8 cellular contexts compared by ENCODE assay signal in the genomic region with DNA sequence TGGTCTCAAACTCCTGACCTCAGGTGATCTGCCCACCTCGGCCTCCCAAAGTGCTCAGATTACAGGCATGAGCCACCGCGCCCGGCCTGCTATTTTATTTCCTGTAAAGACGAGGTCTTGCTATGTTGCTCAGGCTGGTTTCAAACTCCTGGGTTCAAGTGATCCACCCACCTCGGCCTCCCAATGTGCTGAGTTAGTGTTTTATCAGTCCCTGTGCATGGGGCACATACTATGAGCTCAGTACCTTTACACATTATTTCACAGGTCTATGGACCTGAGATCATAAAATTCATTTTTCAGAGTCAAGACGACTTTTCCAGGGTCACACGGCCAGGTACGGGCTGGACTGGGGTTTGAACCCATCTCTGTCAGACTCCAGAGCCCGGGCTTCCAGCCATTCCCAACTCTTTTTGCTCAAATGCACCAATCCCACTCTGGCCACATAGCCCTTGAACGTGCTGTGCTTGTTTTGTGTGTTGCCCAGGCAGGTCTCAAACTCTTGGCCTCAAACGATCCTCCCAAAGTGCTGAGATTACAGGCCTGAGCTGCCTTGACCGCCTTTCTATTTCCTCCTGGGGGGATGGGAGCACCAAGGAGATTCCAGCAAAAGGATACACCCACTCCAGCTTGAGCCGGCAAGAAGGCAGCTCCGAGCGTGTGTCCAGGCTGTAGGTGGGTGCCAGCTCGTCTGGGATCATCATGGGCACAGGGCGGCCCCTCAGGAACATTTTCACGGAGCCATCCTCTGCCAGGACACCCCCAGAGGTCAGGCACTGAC. TPM values are rescaled to one million over a fixed set of nuclear protein-coding genes. Genes with fewer than 3 reads are reported as not detected.
A peak's percentile ranks its signal among the peaks of the same experiment; 100 is the strongest.
DNase-seq lines count a peak whose midpoint lies in the region; ATAC-seq and TF ChIP-seq lines count a peak whose summit lies in the region.

No MANE protein-coding gene starts in this region.

- peak overlapping the region; percentile 76 for H3K9ac ChIP-seq in GM23248

- no peaks in the 10 kb centered on the region for H3K9me2 ChIP-seq in GM23248 (ENCODE audit: insufficient read depth)

- peak; percentile 55 for DNase-seq in GM23248
- DNase-seq in T-cell: no peak
- peak; percentile 32 for DNase-seq in fibroblast of the aortic adventitia (ENCODE audit: low read depth)
- DNase-seq in NCI-H1417 treated with DMSO at 0.1 percent for 48 hours (lab: John Stamatoyannopoulos, UW): no peak
- no peak for DNase-seq in NCI-H2107 (lab: John Stamatoyannopoulos, UW)
- DNase-seq in HuH-7.5 (ENCODE audit: low spot score): no peak

- H3K4me1 Mint-ChIP-seq in T-cell: peaks cover 32 to 39% (median 33%) of the 10 kb centered on the region in 3 donors

- H3K79me2 ChIP-seq in GM23248 (ENCODE audit: insufficient read depth): peaks cover 15% of the 10 kb centered on the region

- H3K27ac ChIP-seq in GM23248: no peak overlapping the region
- peak overlapping the region in 18 of 21 experiments; percentile 65 to 88 (median 82) for H3K27ac ChIP-seq in skin epidermis

- no peaks in the 10 kb centered on the region for H3K9me3 Mint-ChIP-seq in T-cell

- peaks cover 19% of the 10 kb centered on the region for H3F3A ChIP-seq in GM23248 (ENCODE audit: insufficient read depth)

- no peaks in the 10 kb centered on the region for H3K36me3 ChIP-seq in GM23248 (ENCODE audit: low read depth)

- peak overlapping the region; percentile 82 for H3K4me3 ChIP-seq in GM23248
- peak overlapping the region; percentile 77 for H3K4me3 ChIP-seq in fibroblast of the aortic adventitia (ENCODE audit: low read depth, low read length)
- H3K4me3 ChIP-seq in skin epidermis: peak overlapping the region; percentile 46 to 72 (median 64)

- no peaks in the 10 kb centered on the region for H3K27me3 Mint-ChIP-seq in T-cell

- no peaks in the 10 kb centered on the region for H4K20me1 ChIP-seq in GM23248 (ENCODE audit: insufficient read depth)

- H3K9me3 ChIP-seq in GM23248 (ENCODE audit: low read depth): no peaks in the 10 kb centered on the region

- peak overlapping the region; percentile 83 for H3K4me2 ChIP-seq in GM23248 (ENCODE audit: unreplicated experiment)

- POLR2A ChIA-PET in T-cell (lab: Charles Lee): no interaction called here

- no peak overlapping the region for H3K27ac Mint-ChIP-seq in T-cell

- in situ Hi-C loops in GM23248 (cut with MboI): no loop called here

- no peak for TF ChIP-seq CTCF in fibroblast of the aortic adventitia (IDR thresholded peaks at IDR 0.05; ENCODE audit: insufficient read depth, low read length)

- peak overlapping the region; percentile 92 to 95 (median 93) for H3K4me3 Mint-ChIP-seq in T-cell

- WGBS in GM23248 (ENCODE audit: low coverage in 1 of 2, low lambda C conversion rate in 2 of 2, missing lambda C conversion rate in 2 of 2), 2 experiments: 73% methylated on average over 19 of the region's 19 CpGs

- no peaks in the 10 kb centered on the region for H3K27me3 ChIP-seq in GM23248 (replicated peaks; ENCODE audit: insufficient read depth)

- H2AFZ ChIP-seq in GM23248: peak overlapping the region; percentile 85

- peaks cover 10% of the 10 kb centered on the region; the same call in 1 of the 2 replicates for H3K4me1 ChIP-seq in GM23248 (ENCODE audit: insufficient read depth)

- CTCF ChIA-PET in T-cell (lab: Charles Lee): interaction anchor here in 1 of 2 donors (0.7 kb wide), 1 partner anchor 152 kb away, joined by 3 read pairs; no protein-coding TSS in a partner anchor

- ATAC-seq in T-cell (replicated peaks in 1 of 4) (no peak), GM19395 (IDR thresholded peaks at IDR 0.05; ENCODE audit: unreplicated experiment) (no peak)

- peaks cover 7% of the 10 kb centered on the region for H3K36me3 Mint-ChIP-seq in T-cell

RNA-seq across cellular contexts. Expression of a gene that starts 1.1 kb away (rescaled TPM):
- 24.4 and 27.5 TPM in 2 replicates for total RNA-seq in GM23248 (2014; rRNA removed; shearing (Covaris generic))
- polyA plus RNA-seq in GM23248 (2016; fragmentation: Nextera tagmentation; extraction: Ambion mirVana): 6.6 and 8.3 TPM in 2 replicates
- total RNA-seq in T-cell: 10 to 100 TPM; 63.7 to 90.5 (median 74.1) TPM
- 9.9 and 23.4 TPM in 2 replicates for total RNA-seq in fibroblast of the aortic adventitia (ENCODE audit: low replicate concordance)

RNA-seq across cellular contexts. Expression of a gene that starts 29.9 kb away (rescaled TPM):
- total RNA-seq in GM23248 (2014; rRNA removed; shearing (Covaris generic)): not detected in 2 replicates
- not detected in 2 replicates for polyA plus RNA-seq in GM23248 (2016; fragmentation: Nextera tagmentation; extraction: Ambion mirVana)
- 10 to 100 TPM in 1 of 5 donors, 1 to 10 TPM in 4; 6.9 to 10.8 (median 7.1) TPM for total RNA-seq in T-cell
- 0.57 TPM in 1 of 2 replicates, not detected in the other for total RNA-seq in fibroblast of the aortic adventitia (ENCODE audit: low replicate concordance)

RNA-seq across cellular contexts. Expression of a gene that starts 36.1 kb away (rescaled TPM):
- total RNA-seq in GM23248 (2014; rRNA removed; shearing (Covaris generic)): 0.32 TPM in 1 of 2 replicates, not detected in the other
- 0.51 and 1.6 TPM in 2 replicates for polyA plus RNA-seq in GM23248 (2016; fragmentation: Nextera tagmentation; extraction: Ambion mirVana)
- total RNA-seq in T-cell (under 1 TPM in 1 of 5 donors, not detected in 4; 0.20 TPM), fibroblast of the aortic adventitia (ENCODE audit: low replicate concordance) (0.16 TPM in 1 of 2 replicates, not detected in the other)

RNA-seq across cellular contexts. Expression of a gene that starts 53.5 kb away (rescaled TPM):
- total RNA-seq in GM23248 (2014; rRNA removed; shearing (Covaris generic)): 5.3 and 10.6 TPM in 2 replicates
- polyA plus RNA-seq in GM23248 (2016; fragmentation: Nextera tagmentation; extraction: Ambion mirVana): 11.8 and 11.9 TPM in 2 replicates
- total RNA-seq in T-cell (10 to 100 TPM in 2 of 5 donors, 1 to 10 TPM in 3; 7.9 to 11.4 (median 9.6) TPM), fibroblast of the aortic adventitia (ENCODE audit: low replicate concordance) (8.8 and 9.6 TPM in 2 replicates)

RNA-seq across cellular contexts. Expression of a gene that starts 53.7 kb away (rescaled TPM):
- 129 and 152 TPM in 2 replicates for total RNA-seq in GM23248 (2014; rRNA removed; shearing (Covaris generic))
- polyA plus RNA-seq in GM23248 (2016; fragmentation: Nextera tagmentation; extraction: Ambion mirVana): 544 and 545 TPM in 2 replicates
- 100 to 1,000 TPM; 375 to 450 (median 395) TPM for total RNA-seq in T-cell
- total RNA-seq in fibroblast of the aortic adventitia (ENCODE audit: low replicate concordance): 303 and 325 TPM in 2 replicates

Comparison
In these comparisons a context has a peak if more than half of its experiments do, and no peak if none do; other contexts are left out.
1. DNase-seq: peak in GM23248 (single experiment) and fibroblast of the aortic adventitia (single experiment); none in T-cell (0 of 34), NCI-H1417 treated with DMSO at 0.1 percent for 48 hours (single experiment), NCI-H2107 (single experiment) and HuH-7.5 (single experiment).
2. Peak in every context shown above with its lines, with median percentiles within 50 percentile points of each other: H3K4me3 ChIP-seq.